In the genomic region with DNA sequence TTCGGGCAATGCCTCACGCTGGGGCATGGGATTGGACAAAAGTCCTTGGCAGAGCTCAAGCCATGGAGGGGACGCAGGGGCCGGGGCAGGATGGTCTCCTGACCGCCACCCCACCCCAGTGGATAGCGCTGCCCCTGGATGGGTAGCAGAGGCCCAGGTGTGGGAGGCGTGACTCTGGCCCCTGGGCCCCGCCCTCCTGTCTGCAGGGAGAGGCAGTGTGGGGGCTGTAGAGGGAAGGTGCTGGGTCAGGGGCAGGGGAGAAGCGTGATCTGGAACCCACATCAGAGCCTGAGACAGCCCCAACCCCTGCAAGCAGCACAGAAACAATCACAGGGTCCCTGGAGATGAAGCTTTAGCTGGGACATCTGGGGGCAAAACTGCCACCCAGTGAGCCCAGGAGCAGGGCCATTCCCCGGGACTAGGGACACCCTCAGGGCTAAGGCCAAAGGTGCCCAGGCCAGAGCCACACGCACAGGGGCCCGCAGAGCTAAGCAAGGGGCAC, we compare ENCODE assay signal across 1 cellular context.
TF ChIP-seq lines count a peak whose summit lies in the region.

No MANE protein-coding gene starts in this region.

TF ChIP-seq in HepG2, 621 proteins besides CTCF, POLR2A, EP300 and RAD21:
- TF ChIP-seq, protein P1, sequence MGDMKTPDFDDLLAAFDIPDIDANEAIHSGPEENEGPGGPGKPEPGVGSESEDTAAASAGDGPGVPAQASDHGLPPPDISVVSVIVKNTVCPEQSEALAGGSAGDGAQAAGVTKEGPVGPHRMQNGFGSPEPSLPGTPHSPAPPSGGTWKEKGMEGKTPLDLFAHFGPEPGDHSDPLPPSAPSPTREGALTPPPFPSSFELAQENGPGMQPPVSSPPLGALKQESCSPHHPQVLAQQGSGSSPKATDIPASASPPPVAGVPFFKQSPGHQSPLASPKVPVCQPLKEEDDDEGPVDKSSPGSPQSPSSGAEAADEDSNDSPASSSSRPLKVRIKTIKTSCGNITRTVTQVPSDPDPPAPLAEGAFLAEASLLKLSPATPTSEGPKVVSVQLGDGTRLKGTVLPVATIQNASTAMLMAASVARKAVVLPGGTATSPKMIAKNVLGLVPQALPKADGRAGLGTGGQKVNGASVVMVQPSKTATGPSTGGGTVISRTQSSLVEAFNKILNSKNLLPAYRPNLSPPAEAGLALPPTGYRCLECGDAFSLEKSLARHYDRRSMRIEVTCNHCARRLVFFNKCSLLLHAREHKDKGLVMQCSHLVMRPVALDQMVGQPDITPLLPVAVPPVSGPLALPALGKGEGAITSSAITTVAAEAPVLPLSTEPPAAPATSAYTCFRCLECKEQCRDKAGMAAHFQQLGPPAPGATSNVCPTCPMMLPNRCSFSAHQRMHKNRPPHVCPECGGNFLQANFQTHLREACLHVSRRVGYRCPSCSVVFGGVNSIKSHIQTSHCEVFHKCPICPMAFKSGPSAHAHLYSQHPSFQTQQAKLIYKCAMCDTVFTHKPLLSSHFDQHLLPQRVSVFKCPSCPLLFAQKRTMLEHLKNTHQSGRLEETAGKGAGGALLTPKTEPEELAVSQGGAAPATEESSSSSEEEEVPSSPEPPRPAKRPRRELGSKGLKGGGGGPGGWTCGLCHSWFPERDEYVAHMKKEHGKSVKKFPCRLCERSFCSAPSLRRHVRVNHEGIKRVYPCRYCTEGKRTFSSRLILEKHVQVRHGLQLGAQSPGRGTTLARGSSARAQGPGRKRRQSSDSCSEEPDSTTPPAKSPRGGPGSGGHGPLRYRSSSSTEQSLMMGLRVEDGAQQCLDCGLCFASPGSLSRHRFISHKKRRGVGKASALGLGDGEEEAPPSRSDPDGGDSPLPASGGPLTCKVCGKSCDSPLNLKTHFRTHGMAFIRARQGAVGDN (CRISPR knock-in tag; IDR thresholded peaks at IDR 0.05), result no peak
- TF ChIP-seq SALL1 (CRISPR knock-in tag; IDR thresholded peaks at IDR 0.05) (no peak), ZNF564 (CRISPR knock-in tag; IDR thresholded peaks at IDR 0.05) (no peak), MAZ (IDR thresholded peaks at IDR 0.05; ENCODE audit: borderline replicate concordance, low read depth, low read length) (no peak), MAZ (CRISPR knock-in tag; IDR thresholded peaks at IDR 0.05; ENCODE audit: low read depth) (no peak)
- TF ChIP-seq, protein P2, sequence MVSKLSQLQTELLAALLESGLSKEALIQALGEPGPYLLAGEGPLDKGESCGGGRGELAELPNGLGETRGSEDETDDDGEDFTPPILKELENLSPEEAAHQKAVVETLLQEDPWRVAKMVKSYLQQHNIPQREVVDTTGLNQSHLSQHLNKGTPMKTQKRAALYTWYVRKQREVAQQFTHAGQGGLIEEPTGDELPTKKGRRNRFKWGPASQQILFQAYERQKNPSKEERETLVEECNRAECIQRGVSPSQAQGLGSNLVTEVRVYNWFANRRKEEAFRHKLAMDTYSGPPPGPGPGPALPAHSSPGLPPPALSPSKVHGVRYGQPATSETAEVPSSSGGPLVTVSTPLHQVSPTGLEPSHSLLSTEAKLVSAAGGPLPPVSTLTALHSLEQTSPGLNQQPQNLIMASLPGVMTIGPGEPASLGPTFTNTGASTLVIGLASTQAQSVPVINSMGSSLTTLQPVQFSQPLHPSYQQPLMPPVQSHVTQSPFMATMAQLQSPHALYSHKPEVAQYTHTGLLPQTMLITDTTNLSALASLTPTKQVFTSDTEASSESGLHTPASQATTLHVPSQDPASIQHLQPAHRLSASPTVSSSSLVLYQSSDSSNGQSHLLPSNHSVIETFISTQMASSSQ (IDR thresholded peaks at IDR 0.05; ENCODE audit: low read depth), result no peak
- TF ChIP-seq, protein P2 (CRISPR knock-in tag; IDR thresholded peaks at IDR 0.05; ENCODE audit: borderline replicate concordance), result no peak
TF ChIP-seq in HepG2: peak in this region for 0.
